19 cellular contexts compared by ENCODE assay signal in genomic region chr7:117764031-117764430, GRCh38.
DNase-seq lines count a peak whose midpoint lies in the region; ATAC-seq and TF ChIP-seq lines count a peak whose summit lies in the region.
"Had no signal": no experiment of that assay in that cellular context is flagged by ENCODE, and none has a peak within 500 bp of the region (broad histone marks: within the 10 kb centered on the region; RNA-seq: fewer than 3 reads in every experiment).

No MANE protein-coding gene starts in this region.

- ATAC-seq in IMR-90 (ENCODE audit: low read depth): no peak
- ATAC-seq: CD8-positive, alpha-beta T cell; GM12878 had no signal

- H3K27me3 ChIP-seq in mammary epithelial cell (ENCODE audit: insufficient read depth, low read length) (no peaks in the 10 kb centered on the region), breast epithelium (no peaks in the 10 kb centered on the region), IMR-90 (ENCODE audit: control insufficient read depth, insufficient read depth, low read length) (no peaks in the 10 kb centered on the region)
- H3K27me3 ChIP-seq: BLaER1 had no signal

- no peaks in the 10 kb centered on the region for H4K20me1 ChIP-seq in mammary epithelial cell (ENCODE audit: insufficient read depth, low read length)
- H4K20me1 ChIP-seq in IMR-90 (ENCODE audit: insufficient read depth, low read length): no peaks in the 10 kb centered on the region
- H4K20me1 ChIP-seq: BLaER1 had no signal

- POLR2A ChIA-PET in IMR-90 (lab: Charles Lee; ENCODE audit: unreplicated experiment): no interaction called here

- CTCF ChIA-PET in mammary epithelial cell (lab: Charles Lee; ENCODE audit: low non-redundant PET): no interaction called here
- CTCF ChIA-PET in IMR-90 (lab: Yijun Ruan, JAX): no interaction called here

- intact Hi-C loops in mammary epithelial cell (cut with micrococcal nuclease) (no loop called here), breast epithelium (cut with DNase I; ENCODE audit: low total_unique reads) (loop anchor here (1.0 kb wide), 1 partner anchor 10 kb away; no protein-coding TSS in a partner anchor), IMR-90 (cut with micrococcal nuclease) (no loop called here)

- dilution Hi-C loops in mammary epithelial cell (cut with HindIII; ENCODE audit: low sequenced_read_pairs) (no loop called here), IMR-90 (cut with HindIII; ENCODE audit: low sequenced_read_pairs, unreplicated experiment) (no loop called here)

- H2AFZ ChIP-seq in mammary epithelial cell (ENCODE audit: low read depth, low read length) (no peak overlapping the region), IMR-90 (replicated peaks; ENCODE audit: low read length, poor library complexity) (no peak overlapping the region)

- no peak overlapping the region for H2AK5ac ChIP-seq in IMR-90 (ENCODE audit: low read depth, low read length)

- TF ChIP-seq CTCF in mammary epithelial cell (conservative IDR thresholded peaks at IDR 0.05 in 1 of 2, IDR thresholded peaks at IDR 0.05 in 1 of 2; ENCODE audit: extremely low read depth in 1 of 2, insufficient read depth in 1 of 2, low read depth in 1 of 2, low read length in 2 of 2): no peak
- TF ChIP-seq CTCF in breast epithelium (IDR thresholded peaks at IDR 0.05): no peak
- no peak for TF ChIP-seq CTCF in IMR-90 (conservative IDR thresholded peaks at IDR 0.05; ENCODE audit: low read depth, low read length)

- H3K18ac ChIP-seq in IMR-90 (ENCODE audit: low read depth, low read length): no peak overlapping the region

- no peak overlapping the region for H2BK5ac ChIP-seq in IMR-90 (ENCODE audit: low read depth, low read length, poor library complexity, severe bottlenecking)

- TF ChIP-seq POLR2A in breast epithelium (IDR thresholded peaks at IDR 0.05) (no peak), IMR-90 (IDR thresholded peaks at IDR 0.05; ENCODE audit: low read depth, low read length) (no peak)

- DNase-seq in mammary epithelial cell: peak; percentile 30
- DNase-seq in breast epithelium (ENCODE audit: low spot score in 2 of 2): no peak
- DNase-seq in HT-29 (ENCODE audit: low spot score): peak; percentile 8
- no peak for DNase-seq in IMR-90
- no peak for DNase-seq in D341Med (ENCODE audit: low spot score)
- no peak for DNase-seq in NCI-H2107 treated with DMSO at 0.1 percent for 48 hours (lab: John Stamatoyannopoulos, UW; ENCODE audit: unreplicated experiment)
- no peak for DNase-seq in stimulated activated CD4-positive, alpha-beta T cell treated with anti-CD3 and anti-CD28 coated beads, Interleukin-4, amount 100 ng/mL, for 1 hour
- DNase-seq in NCI-H524 (lab: John Stamatoyannopoulos, UW): no peak
- DNase-seq: CD4-positive, CD25-positive, alpha-beta regulatory T cell; CD8-positive, alpha-beta T cell; DMS153; DND-41; GDM1; H7; HCEC 1CT had no signal

- no peaks in the 10 kb centered on the region for H3K9me1 ChIP-seq in IMR-90 (ENCODE audit: insufficient read depth, low read length)

- H2BK15ac ChIP-seq in IMR-90 (ENCODE audit: low read depth, low read length): no peak overlapping the region

- TF ChIP-seq RAD21 in IMR-90 (IDR thresholded peaks at IDR 0.05; ENCODE audit: low read length): no peak

- H3K14ac ChIP-seq in IMR-90 (replicated peaks; ENCODE audit: low read depth, low read length): no peak overlapping the region

- H2BK120ac ChIP-seq in IMR-90 (ENCODE audit: low read depth, low read length): no peak overlapping the region

- no peak overlapping the region for H4K91ac ChIP-seq in IMR-90 (ENCODE audit: insufficient read depth, low read depth, low read length)

- no peaks in the 10 kb centered on the region for H3K79me2 ChIP-seq in mammary epithelial cell (ENCODE audit: insufficient read depth, low read length)

- H4K8ac ChIP-seq in IMR-90 (ENCODE audit: low read depth in 2 of 2, low read length in 2 of 2): no peak overlapping the region

- H3K23ac ChIP-seq in IMR-90 (ENCODE audit: low read depth, low read length): 0 out of 2 replicates have a peak overlapping the region, but pooled peaks have one; percentile 12

- H2AK9ac ChIP-seq in IMR-90 (replicated peaks; ENCODE audit: low read depth, low read length, poor library complexity): no peak overlapping the region

- H3K4me1 ChIP-seq in mammary epithelial cell (ENCODE audit: insufficient read depth, low read length) (no peaks in the 10 kb centered on the region), breast epithelium (no peaks in the 10 kb centered on the region), IMR-90 (ENCODE audit: control insufficient read depth, insufficient read depth, low read length) (peaks cover 2% of the 10 kb centered on the region)
- H3K4me1 ChIP-seq: BLaER1 had no signal

- no peak overlapping the region; the same call in 1 of the 2 replicates for H3K56ac ChIP-seq in IMR-90 (ENCODE audit: extremely low read depth, insufficient read depth, low read length)

- 42% methylated on average over 1 of the region's 1 CpG for WGBS in mammary epithelial cell (ENCODE audit: low coverage, missing lambda C conversion rate)
- no CpG with 5 or more reads among the region's 1 CpG for WGBS in IMR-90 (ENCODE audit: extremely low coverage in 2 of 2, insufficient read length in 1 of 2), 2 experiments

- no peak overlapping the region for H3K4me3 ChIP-seq in mammary epithelial cell (replicated peaks in 1 of 3; ENCODE audit: insufficient read depth in 1 of 3, low read depth in 2 of 3, low read length in 3 of 3)
- no peak overlapping the region for H3K4me3 ChIP-seq in breast epithelium
- H3K4me3 ChIP-seq in IMR-90 (ENCODE audit: insufficient read depth, low read depth, low read length): no peak overlapping the region
- H3K4me3 ChIP-seq: BLaER1, GM12878 had no signal

- in situ Hi-C loops in mammary epithelial cell (cut with MboI; ENCODE audit: low sequenced_read_pairs in 2 of 2) (loop anchor here in 1 of 2 donors (25.0 kb wide), 1 partner anchor 348 kb away; no protein-coding TSS in a partner anchor), IMR-90 (cut with MboI; ENCODE audit: low sequenced_read_pairs) (loop anchor here (25.0 kb wide), 1 partner anchor 323 kb away; no protein-coding TSS in a partner anchor)

- H3K4ac ChIP-seq in IMR-90 (ENCODE audit: low read depth, low read length): no peak overlapping the region

- H3K9me3 ChIP-seq in mammary epithelial cell (replicated peaks; ENCODE audit: insufficient read depth, low read length) (no peaks in the 10 kb centered on the region), breast epithelium (no peaks in the 10 kb centered on the region), IMR-90 (ENCODE audit: control insufficient read depth, insufficient read depth, low read length) (no peaks in the 10 kb centered on the region)
- H3K9me3 ChIP-seq: BLaER1 had no signal

- no TSS peak for BruUV-seq in mammary epithelial cell (replicated peaks; lab: Mats Ljungman, UMichigan)
- no TSS peak for BruUV-seq in IMR-90 (replicated peaks; lab: Mats Ljungman, UMichigan)

- H3K27ac ChIP-seq in mammary epithelial cell (ENCODE audit: insufficient read depth, low read depth, low read length): no peak overlapping the region
- H3K27ac ChIP-seq in breast epithelium: no peak overlapping the region
- H3K27ac ChIP-seq in IMR-90 (ENCODE audit: insufficient read depth, low read length): no peak overlapping the region
- H3K27ac ChIP-seq: 22Rv1, BLaER1, C4-2B had no signal

- H3K4me2 ChIP-seq in mammary epithelial cell (ENCODE audit: insufficient read depth, low read depth, low read length) (no peak overlapping the region), IMR-90 (ENCODE audit: low read depth, low read length) (no peak overlapping the region)
- H3K4me2 ChIP-seq: BLaER1 had no signal

- H3K9ac ChIP-seq in mammary epithelial cell (ENCODE audit: insufficient read depth, low read length) (no peak overlapping the region), IMR-90 (ENCODE audit: low read depth, low read length) (no peak overlapping the region)
- H3K9ac ChIP-seq: BLaER1 had no signal

- no peak overlapping the region for H2BK20ac ChIP-seq in IMR-90 (ENCODE audit: low read depth, low read length)

- H3K36me3 ChIP-seq in mammary epithelial cell (ENCODE audit: insufficient read depth, low read length) (no peaks in the 10 kb centered on the region), breast epithelium (no peaks in the 10 kb centered on the region), IMR-90 (ENCODE audit: control insufficient read depth, insufficient read depth, low read length) (no peaks in the 10 kb centered on the region; the same call in 1 of the 2 replicates)
- H3K36me3 ChIP-seq: BLaER1 had no signal

- no peaks in the 10 kb centered on the region for H3K79me1 ChIP-seq in IMR-90 (ENCODE audit: low read depth in 1 of 2, low read length in 2 of 2)

- H4K5ac ChIP-seq in IMR-90 (ENCODE audit: low read depth, low read length): no peak overlapping the region

TF ChIP-seq in IMR-90, 13 proteins besides CTCF, POLR2A, EP300 and RAD21:
- no peak for TF ChIP-seq RCOR1 (IDR thresholded peaks at IDR 0.05; ENCODE audit: insufficient replicate concordance, low read length)
- no peak for TF ChIP-seq SMC3 (IDR thresholded peaks at IDR 0.05; ENCODE audit: low read depth, low read length)
- no peak for TF ChIP-seq MXI1 (IDR thresholded peaks at IDR 0.05; ENCODE audit: borderline replicate concordance, low read depth, low read length)
- TF ChIP-seq FOS (IDR thresholded peaks at IDR 0.05; ENCODE audit: low read depth, low read length): no peak
- TF ChIP-seq ELK1 (IDR thresholded peaks at IDR 0.05; ENCODE audit: borderline replicate concordance, low read depth, low read length): no peak
- no peak for TF ChIP-seq MAFK (IDR thresholded peaks at IDR 0.05; ENCODE audit: low read depth, low read length)
- no peak for TF ChIP-seq NFE2L2 (IDR thresholded peaks at IDR 0.05; ENCODE audit: low read depth, low read length)
- TF ChIP-seq RFX5 (IDR thresholded peaks at IDR 0.05; ENCODE audit: low read depth, low read length): no peak

Comparison
In these comparisons a context has a peak if more than half of its experiments do, and no peak if none do; other contexts are left out.
1. DNase-seq: peak in mammary epithelial cell (single experiment) and HT-29 (single experiment); none in breast epithelium (0 of 2), IMR-90 (single experiment), D341Med (single experiment), NCI-H2107 treated with DMSO at 0.1 percent for 48 hours (single experiment), stimulated activated CD4-positive, alpha-beta T cell treated with anti-CD3 and anti-CD28 coated beads, Interleukin-4, amount 100 ng/mL, for 1 hour (single experiment) and NCI-H524 (0 of 2).